In the genomic region with DNA sequence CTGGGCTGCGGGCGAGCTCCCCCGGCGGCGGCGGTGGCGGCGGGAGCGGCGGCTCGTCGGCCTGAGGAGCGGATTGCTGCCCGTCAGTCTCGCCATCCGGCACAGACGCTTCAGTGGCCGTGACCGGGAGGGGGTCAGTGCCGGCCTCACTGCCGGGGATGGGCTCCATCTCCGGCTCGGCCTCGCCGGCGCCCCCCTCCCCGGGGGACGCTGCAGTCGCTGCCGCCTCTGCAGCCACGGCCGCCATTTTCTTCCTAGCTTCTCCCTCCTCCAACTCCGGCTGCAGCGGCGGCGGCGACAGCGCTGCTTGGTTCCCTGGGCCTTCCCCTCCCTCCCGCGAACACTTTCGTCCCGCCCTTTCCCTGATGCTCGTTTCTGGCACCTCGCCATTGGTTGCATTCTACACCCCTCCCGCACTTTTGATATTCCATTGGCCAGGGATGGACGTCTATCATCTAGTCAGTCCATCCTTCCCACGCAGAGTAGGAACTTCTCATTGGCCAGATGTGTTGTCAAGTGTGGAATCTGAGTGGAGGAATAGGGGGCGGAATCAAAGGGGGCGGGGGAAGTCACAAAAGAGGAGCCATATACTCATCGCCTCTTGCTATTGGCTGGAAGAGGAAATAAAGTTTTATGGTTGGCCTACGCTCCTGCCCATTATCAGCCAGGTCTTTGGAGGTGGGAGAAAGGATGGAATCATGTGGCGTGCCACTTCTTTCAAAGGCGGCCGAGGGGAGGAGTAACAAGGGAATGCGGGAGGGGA, we compare ENCODE assay signal across 1 cellular context.
TF ChIP-seq lines count a peak whose summit lies in the region.

A gene with protein sequence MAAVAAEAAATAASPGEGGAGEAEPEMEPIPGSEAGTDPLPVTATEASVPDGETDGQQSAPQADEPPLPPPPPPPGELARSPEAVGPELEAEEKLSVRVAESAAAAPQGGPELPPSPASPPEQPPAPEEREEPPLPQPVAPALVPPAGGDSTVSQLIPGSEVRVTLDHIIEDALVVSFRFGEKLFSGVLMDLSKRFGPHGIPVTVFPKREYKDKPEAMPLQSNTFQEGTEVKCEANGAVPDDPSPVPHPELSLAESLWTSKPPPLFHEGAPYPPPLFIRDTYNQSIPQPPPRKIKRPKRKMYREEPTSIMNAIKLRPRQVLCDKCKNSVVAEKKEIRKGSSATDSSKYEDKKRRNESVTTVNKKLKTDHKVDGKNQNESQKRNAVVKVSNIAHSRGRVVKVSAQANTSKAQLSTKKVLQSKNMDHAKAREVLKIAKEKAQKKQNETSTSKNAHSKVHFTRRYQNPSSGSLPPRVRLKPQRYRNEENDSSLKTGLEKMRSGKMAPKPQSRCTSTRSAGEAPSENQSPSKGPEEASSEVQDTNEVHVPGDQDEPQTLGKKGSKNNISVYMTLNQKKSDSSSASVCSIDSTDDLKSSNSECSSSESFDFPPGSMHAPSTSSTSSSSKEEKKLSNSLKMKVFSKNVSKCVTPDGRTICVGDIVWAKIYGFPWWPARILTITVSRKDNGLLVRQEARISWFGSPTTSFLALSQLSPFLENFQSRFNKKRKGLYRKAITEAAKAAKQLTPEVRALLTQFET (minus strand): TSS at position 309 of the 763 bp plus-strand sequence. CDS start 62 bp downstream, at position 247.

TF ChIP-seq in K562, 482 proteins besides CTCF, POLR2A, EP300 and RAD21 (continued from another document and continues in another):
- TF ChIP-seq MAX (CRISPR knock-in tag; IDR thresholded peaks at IDR 0.05): peak; percentile 46; the same call in 1 of the 2 replicates
- no peak for TF ChIP-seq ZNF444 (CRISPR knock-in tag; IDR thresholded peaks at IDR 0.05)
- TF ChIP-seq, protein P1, sequence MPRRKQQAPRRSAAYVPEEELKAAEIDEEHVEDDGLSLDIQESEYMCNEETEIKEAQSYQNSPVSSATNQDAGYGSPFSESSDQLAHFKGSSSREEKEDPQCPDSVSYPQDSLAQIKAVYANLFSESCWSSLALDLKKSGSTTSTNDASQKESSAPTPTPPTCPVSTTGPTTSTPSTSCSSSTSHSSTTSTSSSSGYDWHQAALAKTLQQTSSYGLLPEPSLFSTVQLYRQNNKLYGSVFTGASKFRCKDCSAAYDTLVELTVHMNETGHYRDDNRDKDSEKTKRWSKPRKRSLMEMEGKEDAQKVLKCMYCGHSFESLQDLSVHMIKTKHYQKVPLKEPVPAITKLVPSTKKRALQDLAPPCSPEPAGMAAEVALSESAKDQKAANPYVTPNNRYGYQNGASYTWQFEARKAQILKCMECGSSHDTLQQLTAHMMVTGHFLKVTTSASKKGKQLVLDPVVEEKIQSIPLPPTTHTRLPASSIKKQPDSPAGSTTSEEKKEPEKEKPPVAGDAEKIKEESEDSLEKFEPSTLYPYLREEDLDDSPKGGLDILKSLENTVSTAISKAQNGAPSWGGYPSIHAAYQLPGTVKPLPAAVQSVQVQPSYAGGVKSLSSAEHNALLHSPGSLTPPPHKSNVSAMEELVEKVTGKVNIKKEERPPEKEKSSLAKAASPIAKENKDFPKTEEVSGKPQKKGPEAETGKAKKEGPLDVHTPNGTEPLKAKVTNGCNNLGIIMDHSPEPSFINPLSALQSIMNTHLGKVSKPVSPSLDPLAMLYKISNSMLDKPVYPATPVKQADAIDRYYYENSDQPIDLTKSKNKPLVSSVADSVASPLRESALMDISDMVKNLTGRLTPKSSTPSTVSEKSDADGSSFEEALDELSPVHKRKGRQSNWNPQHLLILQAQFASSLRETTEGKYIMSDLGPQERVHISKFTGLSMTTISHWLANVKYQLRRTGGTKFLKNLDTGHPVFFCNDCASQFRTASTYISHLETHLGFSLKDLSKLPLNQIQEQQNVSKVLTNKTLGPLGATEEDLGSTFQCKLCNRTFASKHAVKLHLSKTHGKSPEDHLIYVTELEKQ (CRISPR knock-in tag; IDR thresholded peaks at IDR 0.05): no peak
- no peak for TF ChIP-seq ARID4B (CRISPR knock-in tag; IDR thresholded peaks at IDR 0.05)
- no peak for TF ChIP-seq HLTF (IDR thresholded peaks at IDR 0.05)
- TF ChIP-seq MECOM (CRISPR knock-in tag; IDR thresholded peaks at IDR 0.05): no peak
- TF ChIP-seq, protein P2, sequence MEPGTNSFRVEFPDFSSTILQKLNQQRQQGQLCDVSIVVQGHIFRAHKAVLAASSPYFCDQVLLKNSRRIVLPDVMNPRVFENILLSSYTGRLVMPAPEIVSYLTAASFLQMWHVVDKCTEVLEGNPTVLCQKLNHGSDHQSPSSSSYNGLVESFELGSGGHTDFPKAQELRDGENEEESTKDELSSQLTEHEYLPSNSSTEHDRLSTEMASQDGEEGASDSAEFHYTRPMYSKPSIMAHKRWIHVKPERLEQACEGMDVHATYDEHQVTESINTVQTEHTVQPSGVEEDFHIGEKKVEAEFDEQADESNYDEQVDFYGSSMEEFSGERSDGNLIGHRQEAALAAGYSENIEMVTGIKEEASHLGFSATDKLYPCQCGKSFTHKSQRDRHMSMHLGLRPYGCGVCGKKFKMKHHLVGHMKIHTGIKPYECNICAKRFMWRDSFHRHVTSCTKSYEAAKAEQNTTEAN (CRISPR knock-in tag; IDR thresholded peaks at IDR 0.05): no peak
- no peak for TF ChIP-seq NELFE (IDR thresholded peaks at IDR 0.05; ENCODE audit: insufficient read depth, insufficient read length)
- no peak for TF ChIP-seq SAFB2 (IDR thresholded peaks at IDR 0.05; ENCODE audit: borderline replicate concordance, low read depth, low read length, severe bottlenecking)
- TF ChIP-seq SMARCA4 (IDR thresholded peaks at IDR 0.05): no peak
- no peak for TF ChIP-seq NR1H2 (CRISPR knock-in tag; IDR thresholded peaks at IDR 0.05)
- no peak for TF ChIP-seq GTF2A2 (tag; IDR thresholded peaks at IDR 0.05)
- TF ChIP-seq NBN (IDR thresholded peaks at IDR 0.05; ENCODE audit: low read depth): no peak
- TF ChIP-seq XRCC4 (IDR thresholded peaks at IDR 0.05; ENCODE audit: extremely low read depth, insufficient read depth, insufficient read length): no peak
- no peak for TF ChIP-seq POLR2AphosphoS2 (IDR thresholded peaks at IDR 0.05; ENCODE audit: low read length)
- TF ChIP-seq, protein P3, sequence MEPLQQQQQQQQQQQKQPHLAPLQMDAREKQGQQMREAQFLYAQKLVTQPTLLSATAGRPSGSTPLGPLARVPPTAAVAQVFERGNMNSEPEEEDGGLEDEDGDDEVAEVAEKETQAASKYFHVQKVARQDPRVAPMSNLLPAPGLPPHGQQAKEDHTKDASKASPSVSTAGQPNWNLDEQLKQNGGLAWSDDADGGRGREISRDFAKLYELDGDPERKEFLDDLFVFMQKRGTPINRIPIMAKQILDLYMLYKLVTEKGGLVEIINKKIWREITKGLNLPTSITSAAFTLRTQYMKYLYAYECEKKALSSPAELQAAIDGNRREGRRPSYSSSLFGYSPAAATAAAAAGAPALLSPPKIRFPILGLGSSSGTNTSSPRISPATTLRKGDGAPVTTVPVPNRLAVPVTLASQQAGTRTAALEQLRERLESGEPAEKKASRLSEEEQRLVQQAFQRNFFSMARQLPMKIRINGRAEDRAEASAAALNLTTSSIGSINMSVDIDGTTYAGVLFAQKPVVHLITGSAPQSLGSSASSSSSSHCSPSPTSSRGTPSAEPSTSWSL (CRISPR knock-in tag; IDR thresholded peaks at IDR 0.05; ENCODE audit: borderline replicate concordance): no peak
- TF ChIP-seq ZNF717 (CRISPR knock-in tag; IDR thresholded peaks at IDR 0.05): no peak
- TF ChIP-seq GABPB2 (CRISPR knock-in tag; conservative IDR thresholded peaks at IDR 0.05): no peak
- TF ChIP-seq, protein P4, sequence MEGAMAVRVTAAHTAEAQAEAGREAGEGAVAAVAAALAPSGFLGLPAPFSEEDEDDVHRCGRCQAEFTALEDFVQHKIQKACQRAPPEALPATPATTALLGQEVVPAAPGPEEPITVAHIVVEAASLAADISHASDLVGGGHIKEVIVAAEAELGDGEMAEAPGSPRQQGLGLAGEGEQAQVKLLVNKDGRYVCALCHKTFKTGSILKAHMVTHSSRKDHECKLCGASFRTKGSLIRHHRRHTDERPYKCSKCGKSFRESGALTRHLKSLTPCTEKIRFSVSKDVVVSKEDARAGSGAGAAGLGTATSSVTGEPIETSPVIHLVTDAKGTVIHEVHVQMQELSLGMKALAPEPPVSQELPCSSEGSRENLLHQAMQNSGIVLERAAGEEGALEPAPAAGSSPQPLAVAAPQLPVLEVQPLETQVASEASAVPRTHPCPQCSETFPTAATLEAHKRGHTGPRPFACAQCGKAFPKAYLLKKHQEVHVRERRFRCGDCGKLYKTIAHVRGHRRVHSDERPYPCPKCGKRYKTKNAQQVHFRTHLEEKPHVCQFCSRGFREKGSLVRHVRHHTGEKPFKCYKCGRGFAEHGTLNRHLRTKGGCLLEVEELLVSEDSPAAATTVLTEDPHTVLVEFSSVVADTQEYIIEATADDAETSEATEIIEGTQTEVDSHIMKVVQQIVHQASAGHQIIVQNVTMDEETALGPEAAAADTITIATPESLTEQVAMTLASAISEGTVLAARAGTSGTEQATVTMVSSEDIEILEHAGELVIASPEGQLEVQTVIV (CRISPR knock-in tag; IDR thresholded peaks at IDR 0.05; ENCODE audit: borderline replicate concordance): no peak
- 0 out of 2 replicates have a peak, but pooled peaks have one; percentile 50 for TF ChIP-seq ZBTB17 (CRISPR knock-in tag; IDR thresholded peaks at IDR 0.05)
- no peak for TF ChIP-seq POLR3A (IDR thresholded peaks at IDR 0.05; ENCODE audit: borderline replicate concordance, extremely low read depth, insufficient read depth, insufficient read length)
- TF ChIP-seq BRD4 (IDR thresholded peaks at IDR 0.05): no peak
- TF ChIP-seq, protein P5, sequence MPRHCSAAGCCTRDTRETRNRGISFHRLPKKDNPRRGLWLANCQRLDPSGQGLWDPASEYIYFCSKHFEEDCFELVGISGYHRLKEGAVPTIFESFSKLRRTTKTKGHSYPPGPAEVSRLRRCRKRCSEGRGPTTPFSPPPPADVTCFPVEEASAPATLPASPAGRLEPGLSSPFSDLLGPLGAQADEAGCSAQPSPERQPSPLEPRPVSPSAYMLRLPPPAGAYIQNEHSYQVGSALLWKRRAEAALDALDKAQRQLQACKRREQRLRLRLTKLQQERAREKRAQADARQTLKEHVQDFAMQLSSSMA (CRISPR knock-in tag; IDR thresholded peaks at IDR 0.05): 0 out of 2 replicates have a peak, but pooled peaks have one; percentile 51
- no peak for TF ChIP-seq TAL1 (IDR thresholded peaks at IDR 0.05)
- TF ChIP-seq ZBTB49 (CRISPR knock-in tag; IDR thresholded peaks at IDR 0.05; ENCODE audit: borderline replicate concordance): no peak
- no peak for TF ChIP-seq PATZ1 (CRISPR knock-in tag; IDR thresholded peaks at IDR 0.05; ENCODE audit: borderline replicate concordance)
